Comparison of ENCODE assay signal across 21 cellular contexts in the genomic region with DNA sequence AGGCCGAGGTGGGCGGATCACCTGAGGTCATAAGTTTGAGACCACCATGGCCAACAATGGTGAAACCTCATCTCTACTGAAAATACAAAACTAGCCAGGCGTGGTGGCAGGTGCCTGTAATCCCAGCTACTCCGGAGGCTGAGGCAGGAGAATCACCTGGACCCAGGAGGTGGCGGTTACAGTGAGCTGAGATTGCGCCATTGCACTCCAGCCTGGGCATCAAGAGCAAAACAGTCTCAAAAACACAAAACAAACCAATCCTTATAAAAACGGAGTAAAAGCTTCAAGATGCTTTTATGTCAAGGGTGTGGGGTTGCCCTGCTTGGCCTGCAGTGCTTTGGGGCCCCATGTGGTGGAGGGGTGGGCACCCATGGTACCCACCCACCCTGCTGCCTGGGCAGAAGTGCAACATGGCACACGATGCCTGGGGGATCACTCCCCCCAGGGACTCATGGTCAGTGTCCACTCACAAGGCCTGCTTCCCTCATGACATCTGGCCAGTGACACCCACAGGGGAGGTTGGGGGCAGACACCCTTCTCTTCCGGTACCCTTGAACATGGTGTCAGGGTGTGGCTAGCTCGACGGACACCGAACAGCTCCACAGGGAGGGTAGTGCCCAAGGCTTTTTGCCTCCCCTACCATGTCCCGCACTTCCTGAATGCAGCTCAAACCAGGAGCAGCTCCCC. TPM values are rescaled to one million over a fixed set of nuclear protein-coding genes. Genes with fewer than 3 reads are reported as not detected.
"Had no signal": no experiment of that assay in that cellular context is flagged by ENCODE, and none has a peak within 500 bp of the region (broad histone marks: within the 10 kb centered on the region; RNA-seq: fewer than 3 reads in every experiment).

No MANE protein-coding gene starts in this region.

- H3K27me3 Mint-ChIP-seq: activated CD4-positive, alpha-beta T cell treated with anti-CD3 and anti-CD28 coated beads, Interleukin-2, amount 10 ng/mL, durations not matched to agents 24 days and 14 days; activated naive CD8-positive, alpha-beta T cell treated with anti-CD3 and anti-CD28 coated beads, Interleukin-2, amount 10 ng/mL, durations not matched to agents 7 days and 5 days; brain; central memory CD8-positive, alpha-beta T cell had no signal

- DNase-seq: activated CD4-positive, alpha-beta T cell treated with anti-CD3 and anti-CD28 coated beads, Interleukin-2, amount 10 ng/mL, durations not matched to agents 24 days and 14 days; activated CD4-positive, CD25-positive, alpha-beta regulatory T cell; activated gamma-delta T cell treated with Interleukin-2 at 50 U/mL for 16 hours; activated naive CD8-positive, alpha-beta T cell treated with anti-CD3 and anti-CD28 coated beads, Interleukin-2, amount 10 ng/mL, durations not matched to agents 7 days and 5 days; colonic mucosa; erythroblast; heart left ventricle; kidney; natural killer cell; spleen; stimulated activated naive CD4-positive, alpha-beta T cell had no signal

- H3K27me3 ChIP-seq: colonic mucosa, spleen had no signal

- H3K27ac ChIP-seq: colonic mucosa, heart left ventricle, spleen had no signal

- H3K4me3 ChIP-seq: colonic mucosa, heart left ventricle, lung, spleen had no signal

- H3K4me1 Mint-ChIP-seq: endodermal cell had no signal

- H3K36me3 ChIP-seq: colonic mucosa had no signal

- H3K9me3 Mint-ChIP-seq: activated CD4-positive, alpha-beta T cell treated with anti-CD3 and anti-CD28 coated beads, Interleukin-2, amount 10 ng/mL, durations not matched to agents 24 days and 14 days; activated naive CD8-positive, alpha-beta T cell treated with anti-CD3 and anti-CD28 coated beads, Interleukin-2, amount 10 ng/mL, durations not matched to agents 7 days and 5 days; activated T-helper 1 cell treated with anti-CD3 and anti-CD28 coated beads, Interleukin-12 subunit alpha, Interleukin-12 subunit beta, Interleukin-2, Interleukin-4 antibody, amounts not matched to agents 30 ng/mL and 10 ng/mL and 1 ng/mL, durations not matched to agents 14 hours and 24 hours and 36 hours; brain; central memory CD8-positive, alpha-beta T cell; endodermal cell; natural killer cell; T-helper 2 cell treated with Interferon-gamma antibody and Interleukin-4, amounts not matched to agents 5 μg/mL and 100 μg/mL, for 36 hours had no signal

- H3K9me3 ChIP-seq: colonic mucosa, heart left ventricle, spleen had no signal

- ATAC-seq: heart left ventricle, left lobe of liver, natural killer cell had no signal

- H3K36me3 Mint-ChIP-seq: natural killer cell had no signal

- H3K4me3 Mint-ChIP-seq: activated CD4-positive, alpha-beta T cell treated with anti-CD3 and anti-CD28 coated beads, Interleukin-2, amount 10 ng/mL, durations not matched to agents 24 days and 14 days; activated naive CD8-positive, alpha-beta T cell treated with anti-CD3 and anti-CD28 coated beads, Interleukin-2, amount 10 ng/mL, durations not matched to agents 7 days and 5 days; activated T-helper 1 cell treated with anti-CD3 and anti-CD28 coated beads, Interleukin-12 subunit alpha, Interleukin-12 subunit beta, Interleukin-2, Interleukin-4 antibody, amounts not matched to agents 30 ng/mL and 10 ng/mL and 1 ng/mL, durations not matched to agents 14 hours and 24 hours and 36 hours; brain; central memory CD8-positive, alpha-beta T cell; endodermal cell; natural killer cell; T-helper 2 cell treated with Interferon-gamma antibody and Interleukin-4, amounts not matched to agents 5 μg/mL and 100 μg/mL, for 36 hours had no signal

- H3K27ac Mint-ChIP-seq: activated CD4-positive, alpha-beta T cell treated with anti-CD3 and anti-CD28 coated beads, Interleukin-2, amount 10 ng/mL, durations not matched to agents 24 days and 14 days; activated naive CD8-positive, alpha-beta T cell treated with anti-CD3 and anti-CD28 coated beads, Interleukin-2, amount 10 ng/mL, durations not matched to agents 7 days and 5 days; activated T-helper 1 cell treated with anti-CD3 and anti-CD28 coated beads, Interleukin-12 subunit alpha, Interleukin-12 subunit beta, Interleukin-2, Interleukin-4 antibody, amounts not matched to agents 30 ng/mL and 10 ng/mL and 1 ng/mL, durations not matched to agents 14 hours and 24 hours and 36 hours; brain; endodermal cell; natural killer cell; T-helper 2 cell treated with Interferon-gamma antibody and Interleukin-4, amounts not matched to agents 5 μg/mL and 100 μg/mL, for 36 hours had no signal

RNA-seq across cellular contexts. Expression of a gene that starts 7.4 kb away (rescaled TPM):
- total RNA-seq: activated CD4-positive, alpha-beta T cell treated with anti-CD3 and anti-CD28 coated beads, Interleukin-2, amount 10 ng/mL, durations not matched to agents 24 days and 14 days; activated naive CD8-positive, alpha-beta T cell treated with anti-CD3 and anti-CD28 coated beads, Interleukin-2, amount 10 ng/mL, durations not matched to agents 7 days and 5 days; activated T-helper 1 cell treated with anti-CD3 and anti-CD28 coated beads, Interleukin-12 subunit alpha, Interleukin-12 subunit beta, Interleukin-2, Interleukin-4 antibody, amounts not matched to agents 30 ng/mL and 10 ng/mL and 1 ng/mL, durations not matched to agents 14 hours and 24 hours and 36 hours; colonic mucosa; endodermal cell; frontal cortex; heart left ventricle; kidney; left lobe of liver; lung; natural killer cell; spleen; ureter had no signal
- polyA plus RNA-seq: heart left ventricle, lung, spleen, thymus had no signal

RNA-seq across cellular contexts. Expression of a gene that starts 26.0 kb away (rescaled TPM):
- total RNA-seq: frontal cortex, natural killer cell had no signal

RNA-seq across cellular contexts. Expression of a gene that starts 27.3 kb away (rescaled TPM):
- total RNA-seq: activated CD4-positive, alpha-beta T cell treated with anti-CD3 and anti-CD28 coated beads, Interleukin-2, amount 10 ng/mL, durations not matched to agents 24 days and 14 days; activated naive CD8-positive, alpha-beta T cell treated with anti-CD3 and anti-CD28 coated beads, Interleukin-2, amount 10 ng/mL, durations not matched to agents 7 days and 5 days; activated T-helper 1 cell treated with anti-CD3 and anti-CD28 coated beads, Interleukin-12 subunit alpha, Interleukin-12 subunit beta, Interleukin-2, Interleukin-4 antibody, amounts not matched to agents 30 ng/mL and 10 ng/mL and 1 ng/mL, durations not matched to agents 14 hours and 24 hours and 36 hours; colonic mucosa; endodermal cell; frontal cortex; heart left ventricle; kidney; left lobe of liver; lung; natural killer cell; spleen; ureter had no signal
- polyA plus RNA-seq: heart left ventricle, lung, spleen had no signal

RNA-seq across cellular contexts. Expression of a gene that starts 35.8 kb away (rescaled TPM):
- total RNA-seq: activated CD4-positive, alpha-beta T cell treated with anti-CD3 and anti-CD28 coated beads, Interleukin-2, amount 10 ng/mL, durations not matched to agents 24 days and 14 days; activated naive CD8-positive, alpha-beta T cell treated with anti-CD3 and anti-CD28 coated beads, Interleukin-2, amount 10 ng/mL, durations not matched to agents 7 days and 5 days; activated T-helper 1 cell treated with anti-CD3 and anti-CD28 coated beads, Interleukin-12 subunit alpha, Interleukin-12 subunit beta, Interleukin-2, Interleukin-4 antibody, amounts not matched to agents 30 ng/mL and 10 ng/mL and 1 ng/mL, durations not matched to agents 14 hours and 24 hours and 36 hours; endodermal cell; frontal cortex; heart left ventricle; kidney; left lobe of liver; lung; natural killer cell; spleen; ureter had no signal
- polyA plus RNA-seq: heart left ventricle, lung had no signal

RNA-seq across cellular contexts. Expression of a gene that starts 57.1 kb away (rescaled TPM):
- total RNA-seq: activated CD4-positive, alpha-beta T cell treated with anti-CD3 and anti-CD28 coated beads, Interleukin-2, amount 10 ng/mL, durations not matched to agents 24 days and 14 days; activated naive CD8-positive, alpha-beta T cell treated with anti-CD3 and anti-CD28 coated beads, Interleukin-2, amount 10 ng/mL, durations not matched to agents 7 days and 5 days; activated T-helper 1 cell treated with anti-CD3 and anti-CD28 coated beads, Interleukin-12 subunit alpha, Interleukin-12 subunit beta, Interleukin-2, Interleukin-4 antibody, amounts not matched to agents 30 ng/mL and 10 ng/mL and 1 ng/mL, durations not matched to agents 14 hours and 24 hours and 36 hours; endodermal cell; frontal cortex; heart left ventricle; kidney; left lobe of liver; lung; natural killer cell; spleen; ureter had no signal
- polyA plus RNA-seq: heart left ventricle, lung had no signal
